In the genomic region with DNA sequence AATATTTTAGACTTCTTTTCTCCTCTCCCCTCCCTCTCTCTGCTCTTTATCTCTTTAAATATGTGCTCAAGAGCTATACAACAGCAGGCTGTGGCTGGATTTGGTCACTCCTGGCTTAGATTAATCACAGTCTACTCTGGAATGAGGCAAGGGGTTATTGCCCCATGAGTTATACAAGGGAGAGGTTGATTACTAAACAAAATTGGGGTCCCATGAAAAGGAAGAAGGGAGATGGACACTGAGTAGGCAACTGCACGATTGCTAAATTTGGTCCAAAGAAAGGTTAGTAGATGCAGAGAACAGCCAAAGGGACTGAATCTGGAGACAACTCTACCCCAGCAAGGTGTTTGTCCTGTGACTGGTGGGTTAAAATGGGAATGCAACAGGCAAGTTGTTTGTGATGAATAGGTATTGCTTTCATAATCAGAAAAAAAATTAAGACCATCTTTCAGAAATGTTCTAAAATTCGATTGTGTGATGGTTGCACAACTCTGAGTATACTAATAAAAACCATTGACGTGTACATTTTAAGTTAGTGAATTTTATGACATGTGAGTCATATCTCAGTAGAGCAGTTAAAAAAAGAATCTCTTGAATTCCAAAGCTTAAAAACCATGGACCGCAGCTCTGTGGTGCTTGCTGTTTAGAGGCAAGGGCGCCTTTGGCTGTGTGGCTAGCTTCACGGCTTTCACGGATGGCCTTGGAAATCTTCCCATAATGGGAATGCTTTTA, we compare ENCODE assay signal across 1 cellular context.
TF ChIP-seq lines count a peak whose summit lies in the region.

No MANE protein-coding gene starts in this region.

TF ChIP-seq in GM23338, 12 proteins besides CTCF, POLR2A, EP300 and RAD21 (continued from another document):
- TF ChIP-seq, protein P1, sequence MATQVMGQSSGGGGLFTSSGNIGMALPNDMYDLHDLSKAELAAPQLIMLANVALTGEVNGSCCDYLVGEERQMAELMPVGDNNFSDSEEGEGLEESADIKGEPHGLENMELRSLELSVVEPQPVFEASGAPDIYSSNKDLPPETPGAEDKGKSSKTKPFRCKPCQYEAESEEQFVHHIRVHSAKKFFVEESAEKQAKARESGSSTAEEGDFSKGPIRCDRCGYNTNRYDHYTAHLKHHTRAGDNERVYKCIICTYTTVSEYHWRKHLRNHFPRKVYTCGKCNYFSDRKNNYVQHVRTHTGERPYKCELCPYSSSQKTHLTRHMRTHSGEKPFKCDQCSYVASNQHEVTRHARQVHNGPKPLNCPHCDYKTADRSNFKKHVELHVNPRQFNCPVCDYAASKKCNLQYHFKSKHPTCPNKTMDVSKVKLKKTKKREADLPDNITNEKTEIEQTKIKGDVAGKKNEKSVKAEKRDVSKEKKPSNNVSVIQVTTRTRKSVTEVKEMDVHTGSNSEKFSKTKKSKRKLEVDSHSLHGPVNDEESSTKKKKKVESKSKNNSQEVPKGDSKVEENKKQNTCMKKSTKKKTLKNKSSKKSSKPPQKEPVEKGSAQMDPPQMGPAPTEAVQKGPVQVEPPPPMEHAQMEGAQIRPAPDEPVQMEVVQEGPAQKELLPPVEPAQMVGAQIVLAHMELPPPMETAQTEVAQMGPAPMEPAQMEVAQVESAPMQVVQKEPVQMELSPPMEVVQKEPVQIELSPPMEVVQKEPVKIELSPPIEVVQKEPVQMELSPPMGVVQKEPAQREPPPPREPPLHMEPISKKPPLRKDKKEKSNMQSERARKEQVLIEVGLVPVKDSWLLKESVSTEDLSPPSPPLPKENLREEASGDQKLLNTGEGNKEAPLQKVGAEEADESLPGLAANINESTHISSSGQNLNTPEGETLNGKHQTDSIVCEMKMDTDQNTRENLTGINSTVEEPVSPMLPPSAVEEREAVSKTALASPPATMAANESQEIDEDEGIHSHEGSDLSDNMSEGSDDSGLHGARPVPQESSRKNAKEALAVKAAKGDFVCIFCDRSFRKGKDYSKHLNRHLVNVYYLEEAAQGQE (IDR thresholded peaks at IDR 0.05; ENCODE audit: unreplicated experiment), result no peak
- no peak for TF ChIP-seq POLR2AphosphoS5 (IDR thresholded peaks at IDR 0.05; ENCODE audit: low read depth)
- TF ChIP-seq NANOG (IDR thresholded peaks at IDR 0.05; ENCODE audit: borderline replicate concordance), result no peak
- no peak for TF ChIP-seq ZNF462 (CRISPR knock-in tag; IDR thresholded peaks at IDR 0.05)
- TF ChIP-seq ZNF331 (CRISPR knock-in tag; IDR thresholded peaks at IDR 0.05; ENCODE audit: low read depth), result no peak
- no peak for TF ChIP-seq ZNF114 (CRISPR knock-in tag; IDR thresholded peaks at IDR 0.05)
- no peak for TF ChIP-seq CREB1 (CRISPR knock-in tag; IDR thresholded peaks at IDR 0.05; ENCODE audit: low read depth)
- TF ChIP-seq, protein P2, sequence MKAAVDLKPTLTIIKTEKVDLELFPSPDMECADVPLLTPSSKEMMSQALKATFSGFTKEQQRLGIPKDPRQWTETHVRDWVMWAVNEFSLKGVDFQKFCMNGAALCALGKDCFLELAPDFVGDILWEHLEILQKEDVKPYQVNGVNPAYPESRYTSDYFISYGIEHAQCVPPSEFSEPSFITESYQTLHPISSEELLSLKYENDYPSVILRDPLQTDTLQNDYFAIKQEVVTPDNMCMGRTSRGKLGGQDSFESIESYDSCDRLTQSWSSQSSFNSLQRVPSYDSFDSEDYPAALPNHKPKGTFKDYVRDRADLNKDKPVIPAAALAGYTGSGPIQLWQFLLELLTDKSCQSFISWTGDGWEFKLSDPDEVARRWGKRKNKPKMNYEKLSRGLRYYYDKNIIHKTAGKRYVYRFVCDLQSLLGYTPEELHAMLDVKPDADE (IDR thresholded peaks at IDR 0.05), result no peak
